ENCODE assay signal across 1 cellular context in genomic region chr1:114473796-114474195, GRCh38.
TF ChIP-seq lines count a peak whose summit lies in the region.

No MANE protein-coding gene starts in this region.

TF ChIP-seq in HepG2, 621 proteins besides CTCF, POLR2A, EP300 and RAD21 (continued from another document):
- TF ChIP-seq KDM6A (CRISPR knock-in tag; IDR thresholded peaks at IDR 0.05; ENCODE audit: low read depth) (no peak), ZNF770 (CRISPR knock-in tag; IDR thresholded peaks at IDR 0.05) (peak; percentile 69)
